Comparison of ENCODE assay signal across 22 cellular contexts in the genomic region with DNA sequence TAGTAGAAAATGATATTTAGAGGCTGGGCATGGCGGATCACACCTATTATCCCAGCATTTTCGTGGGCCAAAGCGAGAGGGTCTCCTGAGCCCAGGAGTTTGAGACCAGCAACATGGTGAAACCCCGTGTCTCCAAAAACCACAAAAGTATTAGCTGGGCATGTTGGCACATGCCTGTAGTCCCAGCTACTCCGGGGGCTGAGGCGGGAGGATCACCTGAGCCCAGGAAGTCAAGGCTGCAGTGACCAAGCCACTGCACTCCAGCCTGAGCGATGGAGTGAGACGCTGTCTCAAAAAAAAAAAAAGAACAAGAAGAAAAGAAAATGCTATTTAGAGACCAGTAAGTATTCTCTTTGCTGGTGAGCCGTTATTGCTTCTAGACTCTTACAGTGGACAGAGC.
DNase-seq lines count a peak whose midpoint lies in the region; ATAC-seq, FAIRE-seq and TF ChIP-seq lines count a peak whose summit lies in the region.
"Had no signal": no experiment of that assay in that cellular context is flagged by ENCODE, and none has a peak within 500 bp of the region (broad histone marks: within the 10 kb centered on the region; RNA-seq: fewer than 3 reads in every experiment).

No MANE protein-coding gene starts in this region.

- H3K4me1 Mint-ChIP-seq in neural progenitor cell = no peaks in the 10 kb centered on the region

- no peak for TF ChIP-seq CTCF in Loucy (conservative IDR thresholded peaks at IDR 0.05; ENCODE audit: low read length)
- TF ChIP-seq CTCF in K562 (IDR thresholded peaks at IDR 0.05 in 2 of 3, conservative IDR thresholded peaks at IDR 0.05 in 1 of 3; ENCODE audit: insufficient read depth in 2 of 3, low read depth in 1 of 3, low read length in 3 of 3) = no peak
- no peak for TF ChIP-seq CTCF in neural progenitor cell (IDR thresholded peaks at IDR 0.05)

- H3K36me3 ChIP-seq in Loucy (ENCODE audit: insufficient read depth, low read length) (no peaks in the 10 kb centered on the region), K562 (ENCODE audit: control insufficient read depth, insufficient read depth, low read length) (no peaks in the 10 kb centered on the region), neural progenitor cell (no peaks in the 10 kb centered on the region)
- H3K36me3 ChIP-seq: MG63 had no signal

- in situ Hi-C loops in K562 (cut with MboI) = no loop called here

- H3K4me2 ChIP-seq in Loucy (ENCODE audit: low read depth, low read length, poor library complexity, severe bottlenecking) (no peak overlapping the region), K562 (ENCODE audit: insufficient read depth, low read length) (no peak overlapping the region), neural progenitor cell (no peak overlapping the region)
- H3K4me2 ChIP-seq: PC-9 had no signal

- no peaks in the 10 kb centered on the region for H3K9me2 ChIP-seq in Loucy (replicated peaks; ENCODE audit: low read depth, low read length)

- H3K79me2 ChIP-seq in Loucy (ENCODE audit: insufficient read depth, low read length) = no peaks in the 10 kb centered on the region
- H3K79me2 ChIP-seq in K562 (ENCODE audit: control insufficient read depth, insufficient read depth, low read length) = no peaks in the 10 kb centered on the region
- H3K79me2 ChIP-seq in neural progenitor cell (ENCODE audit: low read depth) = no peaks in the 10 kb centered on the region

- H3K9me1 ChIP-seq in K562 (ENCODE audit: control insufficient read depth, insufficient read depth, low read length) = no peaks in the 10 kb centered on the region

- POLR2A ChIA-PET in K562 (lab: Yijun Ruan, JAX) = no interaction called here

- H3K9me3 ChIP-seq in Loucy (ENCODE audit: insufficient read depth, low read depth, low read length) (no peaks in the 10 kb centered on the region), K562 (replicated peaks; ENCODE audit: control insufficient read depth, insufficient read depth, low read depth, low read length) (no peaks in the 10 kb centered on the region), neural progenitor cell (ENCODE audit: low read depth) (no peaks in the 10 kb centered on the region)
- H3K9me3 ChIP-seq: MG63 had no signal

- H4K20me1 ChIP-seq in Loucy (ENCODE audit: insufficient read depth, low read length, poor library complexity, severe bottlenecking) = no peaks in the 10 kb centered on the region
- no peaks in the 10 kb centered on the region for H4K20me1 ChIP-seq in K562 (replicated peaks; ENCODE audit: control insufficient read depth, insufficient read depth, low read length)
- H4K20me1 ChIP-seq in neural progenitor cell (ENCODE audit: low read depth) = no peaks in the 10 kb centered on the region

- TF ChIP-seq POLR2A in K562 (conservative IDR thresholded peaks at IDR 0.05) (no peak), GM12892 (IDR thresholded peaks at IDR 0.05; ENCODE audit: low read depth, low read length) (no peak)

- H3K27ac Mint-ChIP-seq in neural progenitor cell = no peak overlapping the region

- no peak overlapping the region for H2AFZ ChIP-seq in Loucy (ENCODE audit: low read length)
- peak overlapping the region; percentile 48; the same call in 1 of the 2 replicates for H2AFZ ChIP-seq in K562 (ENCODE audit: low read depth, low read length)
- H2AFZ ChIP-seq in neural progenitor cell (replicated peaks) = peak overlapping the region; percentile 40
- H2AFZ ChIP-seq: PC-9 had no signal

- peaks cover 4% of the 10 kb centered on the region for H3K9me3 Mint-ChIP-seq in neural progenitor cell

- intact Hi-C loops in K562 (cut with micrococcal nuclease) = no loop called here

- ATAC-seq in K562 = no peak
- ATAC-seq: HCT116 had no signal

- H3K4me3 Mint-ChIP-seq in neural progenitor cell = no peak overlapping the region

- H3K4me1 ChIP-seq in Loucy (ENCODE audit: insufficient read depth, low read length, poor library complexity, severe bottlenecking) (peaks cover 10% of the 10 kb centered on the region), K562 (replicated peaks in 1 of 2; ENCODE audit: control insufficient read depth in 2 of 2, insufficient read depth in 2 of 2, low read length in 2 of 2) (no peaks in the 10 kb centered on the region), neural progenitor cell (no peaks in the 10 kb centered on the region)

- no peaks in the 10 kb centered on the region for H3K27me3 ChIP-seq in Loucy (ENCODE audit: insufficient read depth, low read length, poor library complexity, severe bottlenecking)
- peaks cover 0 to 10% of the 10 kb centered on the region in 2 experiments; a peak in 2 of 5 replicates for H3K27me3 ChIP-seq in K562 (ENCODE audit: control insufficient read depth in 2 of 2, insufficient read depth in 2 of 2, low read length in 2 of 2)
- no peaks in the 10 kb centered on the region for H3K27me3 ChIP-seq in neural progenitor cell
- H3K27me3 ChIP-seq: MG63 had no signal

- no peak for TF ChIP-seq RAD21 in K562 (CRISPR knock-in tag; conservative IDR thresholded peaks at IDR 0.05 in 1 of 2, IDR thresholded peaks at IDR 0.05 in 1 of 2)

- H3F3A ChIP-seq in Loucy (ENCODE audit: low read depth) = no peaks in the 10 kb centered on the region
- no peaks in the 10 kb centered on the region for H3F3A ChIP-seq in neural progenitor cell (ENCODE audit: low read depth)

- H3K9ac ChIP-seq in Loucy (ENCODE audit: low read depth, low read length, poor library complexity, severe bottlenecking) = peak overlapping the region; percentile 17
- H3K9ac ChIP-seq in K562 (ENCODE audit: insufficient read depth in 1 of 2, low read depth in 2 of 2, low read length in 2 of 2) = no peak overlapping the region
- H3K9ac ChIP-seq in neural progenitor cell = no peak overlapping the region

- H3K4me3 ChIP-seq in Loucy (ENCODE audit: low read length, poor library complexity, severe bottlenecking) (no peak overlapping the region), K562 (no peak overlapping the region), neural progenitor cell (no peak overlapping the region)
- H3K4me3 ChIP-seq: MG63, PC-9, SK-N-MC had no signal

- FAIRE-seq in K562 (lab: Jason Lieb, UNC) = no peak
- FAIRE-seq in GM12892 (lab: Jason Lieb, UNC) = no peak
- FAIRE-seq: GM12891 had no signal

- BruUV-seq in K562 (replicated peaks; lab: Mats Ljungman, UMichigan) = no TSS peak

- 39% methylated on average over 9 of the region's 9 CpGs for whole genome bisulfite sequencing in K562 (ENCODE audit: insufficient coverage, low coverage, missing lambda C conversion rate)

- no peaks in the 10 kb centered on the region for H3K36me3 Mint-ChIP-seq in neural progenitor cell

- no peak for TF ChIP-seq EP300 in K562 (IDR thresholded peaks at IDR 0.05; ENCODE audit: low read length)

- H3K27ac ChIP-seq in K562 (ENCODE audit: extremely low read depth, low read depth, low read length) (no peak overlapping the region), neural progenitor cell (no peak overlapping the region)
- H3K27ac ChIP-seq: PC-9, RWPE1, SK-N-MC had no signal

- peaks cover 3% of the 10 kb centered on the region for H3K27me3 Mint-ChIP-seq in neural progenitor cell (ENCODE audit: insufficient read depth, low read depth)

- CTCF ChIA-PET in K562 (lab: Yijun Ruan, JAX; ENCODE audit: low intra/inter-chr PET ratio) = no interaction called here

- DNase-seq in K562 (ENCODE audit: extremely low read depth in 1 of 4, low spot score in 3 of 4) = no peak
- DNase-seq in neural progenitor cell (ENCODE audit: low spot score) = no peak
- DNase-seq in NCI-H1048 (lab: John Stamatoyannopoulos, UW) = no peak
- DNase-seq in RKO (ENCODE audit: low spot score) = no peak
- no peak for DNase-seq in midbrain (lab: John Stamatoyannopoulos, UW)
- no peak for DNase-seq in GM12892 (ENCODE audit: insufficient read length)
- DNase-seq: Calu3, DMS79 treated with DMSO at 0.1 percent for 48 hours, GF-D8, Kasumi-1, MG63, NCI-H2029, NCI-H446, NCI-H524 treated with DMSO at 0.1 percent for 48 hours, NCI-H82, PC-9, SHP77 treated with DMSO at 0.1 percent for 48 hours had no signal

TF ChIP-seq in K562, 482 proteins besides CTCF, POLR2A, EP300 and RAD21 (continues in another document):
- TF ChIP-seq NFIC (IDR thresholded peaks at IDR 0.05) (no peak), ZNF609 (CRISPR knock-in tag; IDR thresholded peaks at IDR 0.05; ENCODE audit: borderline replicate concordance) (no peak), HDAC8 (tag; IDR thresholded peaks at IDR 0.05) (no peak)
